ENCODE assay signal across 8 cellular contexts in the genomic region with DNA sequence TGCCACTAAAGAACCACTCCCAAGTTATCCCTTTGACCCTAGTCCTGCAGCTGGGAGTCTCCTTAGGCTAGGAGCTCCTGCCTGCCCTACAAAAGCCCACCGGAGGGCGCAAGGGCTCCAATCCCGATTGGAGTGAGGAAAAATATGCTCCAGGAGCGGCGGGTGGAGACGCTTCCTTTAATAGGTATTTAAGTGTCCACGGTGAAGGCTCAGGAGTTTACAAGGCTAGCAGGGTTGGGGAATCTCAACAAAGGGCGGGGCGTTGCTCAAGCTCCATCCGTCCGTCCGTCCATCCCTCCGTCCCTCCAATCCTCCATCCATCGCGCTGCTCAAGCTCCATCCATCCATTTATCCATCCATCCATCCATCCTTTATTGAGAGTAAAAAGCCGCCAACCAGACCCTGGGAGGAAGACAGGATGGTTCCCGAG. TPM values are rescaled to one million over a fixed set of nuclear protein-coding genes. Genes with fewer than 3 reads are reported as not detected.
DNase-seq lines count a peak whose midpoint lies in the region; ATAC-seq, FAIRE-seq and TF ChIP-seq lines count a peak whose summit lies in the region.

No MANE protein-coding gene starts in this region.

- peak; percentile 67 for FAIRE-seq in K562 (lab: Jason Lieb, UNC)

- H3K79me2 ChIP-seq in OCI-LY1 (ENCODE audit: insufficient read depth, low read length) = no peaks in the 10 kb centered on the region
- H3K79me2 ChIP-seq in K562 (ENCODE audit: control insufficient read depth, insufficient read depth, low read length) = peaks cover 9% of the 10 kb centered on the region; the same call in 2 of the 3 replicates

- TF ChIP-seq CTCF in AG09309 (IDR thresholded peaks at IDR 0.05; ENCODE audit: control insufficient read depth, insufficient read depth, low read depth, low read length, missing control alignments) = peak; percentile 82
- peak; percentile 42 for TF ChIP-seq CTCF in GM12865 (IDR thresholded peaks at IDR 0.05; ENCODE audit: insufficient read depth, low read depth, low read length, missing control alignments)
- peak; percentile 60 for TF ChIP-seq CTCF in OCI-LY1 (IDR thresholded peaks at IDR 0.05; ENCODE audit: low read length)
- TF ChIP-seq CTCF in K562 (IDR thresholded peaks at IDR 0.05 in 2 of 3, conservative IDR thresholded peaks at IDR 0.05 in 1 of 3; ENCODE audit: insufficient read depth in 2 of 3, low read depth in 1 of 3, low read length in 3 of 3) = peak; percentile 72 to 82 (median 76)

- peak overlapping the region; percentile 82 for H3K9ac ChIP-seq in OCI-LY1 (ENCODE audit: low read length)
- H3K9ac ChIP-seq in K562 (ENCODE audit: insufficient read depth in 1 of 2, low read depth in 2 of 2, low read length in 2 of 2) = peak overlapping the region; percentile 77 to 97; a peak in 3 of 4 replicates

- H3K27me3 ChIP-seq in OCI-LY1 (ENCODE audit: insufficient read depth, low read length) (no peaks in the 10 kb centered on the region), K562 (ENCODE audit: control insufficient read depth in 2 of 2, insufficient read depth in 2 of 2, low read length in 2 of 2) (no peaks in the 10 kb centered on the region), iPS DF 6.9 (ENCODE audit: control insufficient read depth, insufficient read depth, low read length) (no peaks in the 10 kb centered on the region)

- H3K27ac ChIP-seq in OCI-LY1 (ENCODE audit: low read depth, low read length, poor library complexity, severe bottlenecking) = no peak overlapping the region
- H3K27ac ChIP-seq in K562 (ENCODE audit: extremely low read depth, low read depth, low read length) = peak overlapping the region; percentile 63; the same call in 2 of the 3 replicates
- no peak overlapping the region for H3K27ac ChIP-seq in iPS DF 6.9 (ENCODE audit: low read length)

- peak overlapping the region; percentile 28 for H2AFZ ChIP-seq in OCI-LY1 (ENCODE audit: low read length)
- peak overlapping the region; percentile 95 for H2AFZ ChIP-seq in K562 (ENCODE audit: low read depth, low read length)

- H4K20me1 ChIP-seq in OCI-LY1 (ENCODE audit: insufficient read depth, low read length) = no peaks in the 10 kb centered on the region
- no peaks in the 10 kb centered on the region for H4K20me1 ChIP-seq in K562 (replicated peaks; ENCODE audit: control insufficient read depth, insufficient read depth, low read length)

- POLR2A ChIA-PET in K562 (lab: Yijun Ruan, JAX) = interaction anchor here (0.5 to 1.4 kb wide), 4 partner anchors 13 to 111 kb away, joined by 3 to 5 read pairs (median 3); no protein-coding TSS in a partner anchor

- intact Hi-C loops in K562 (cut with micrococcal nuclease) = no loop called here

- WGBS in K562 (ENCODE audit: insufficient coverage, low coverage, missing lambda C conversion rate) = 1% methylated on average over 17 of the region's 17 CpGs
- no CpG with 5 or more reads among the region's 17 CpGs for WGBS in iPS DF 6.9 (ENCODE audit: insufficient coverage, insufficient read length)

- H3K9me3 ChIP-seq in OCI-LY1 (ENCODE audit: low read length) (no peaks in the 10 kb centered on the region), K562 (replicated peaks; ENCODE audit: control insufficient read depth, insufficient read depth, low read depth, low read length) (no peaks in the 10 kb centered on the region), iPS DF 6.9 (ENCODE audit: control insufficient read depth, insufficient read depth, low read length) (no peaks in the 10 kb centered on the region)

- peak; percentile 57 to 78 for TF ChIP-seq RAD21 in K562 (CRISPR knock-in tag; conservative IDR thresholded peaks at IDR 0.05 in 1 of 2, IDR thresholded peaks at IDR 0.05 in 1 of 2)

- no peak for TF ChIP-seq EP300 in K562 (IDR thresholded peaks at IDR 0.05; ENCODE audit: low read length)

- TSS peak; percentile 95 for BruUV-seq in K562 (replicated peaks; lab: Mats Ljungman, UMichigan)

- peak; percentile 7 for DNase-seq in AG09309 (ENCODE audit: low read depth)
- peak; percentile 39 for DNase-seq in GM12865 (ENCODE audit: low read depth)
- peak; percentile 51 for DNase-seq in HK-2 (ENCODE audit: unreplicated experiment)
- peak; percentile 54 to 72 (median 71) for DNase-seq in K562 (ENCODE audit: extremely low read depth in 1 of 4, low spot score in 3 of 4)
- DNase-seq in iPS DF 6.9 (ENCODE audit: low read depth, low spot score) = no peak
- peak; percentile 30 for DNase-seq in pulmonary artery endothelial cell (ENCODE audit: low read depth, low spot score)
- DNase-seq in NCI-H187 (lab: John Stamatoyannopoulos, UW) = no peak

- H3K4me3 ChIP-seq in AG09309 (ENCODE audit: control insufficient read depth, low read depth, low read length) = peak overlapping the region; percentile 94
- peak overlapping the region; percentile 71 for H3K4me3 ChIP-seq in GM12865 (ENCODE audit: low read depth, low read length)
- H3K4me3 ChIP-seq in OCI-LY1 (ENCODE audit: low read depth, low read length, poor library complexity, severe bottlenecking) = peak overlapping the region; percentile 94
- H3K4me3 ChIP-seq in K562 = peak overlapping the region; percentile 94
- H3K4me3 ChIP-seq in iPS DF 6.9 (ENCODE audit: low read length) = peak overlapping the region; percentile 82; the same call in 1 of the 2 replicates

- H3K4me1 ChIP-seq in OCI-LY1 (ENCODE audit: insufficient read depth, low read length, severe bottlenecking) = peaks cover 22% of the 10 kb centered on the region
- peaks cover 11 to 25% of the 10 kb centered on the region in 2 experiments; a peak in 3 of 5 replicates for H3K4me1 ChIP-seq in K562 (replicated peaks in 1 of 2; ENCODE audit: control insufficient read depth in 2 of 2, insufficient read depth in 2 of 2, low read length in 2 of 2)
- no peaks in the 10 kb centered on the region for H3K4me1 ChIP-seq in iPS DF 6.9 (ENCODE audit: control insufficient read depth, insufficient read depth, low read length)

- H3K36me3 ChIP-seq in OCI-LY1 (ENCODE audit: insufficient read depth, low read length) (no peaks in the 10 kb centered on the region), K562 (ENCODE audit: control insufficient read depth, insufficient read depth, low read length) (peaks cover 17% of the 10 kb centered on the region; the same call in 2 of the 3 replicates), iPS DF 6.9 (ENCODE audit: control insufficient read depth, insufficient read depth, low read length) (no peaks in the 10 kb centered on the region)

- TF ChIP-seq POLR2A in K562 (conservative IDR thresholded peaks at IDR 0.05) = no peak

- in situ Hi-C loops in K562 (cut with MboI) = loop anchor here (10.0 to 25.0 kb wide), 2 partner anchors 291 to 312 kb away; no protein-coding TSS in a partner anchor

- H3K4me2 ChIP-seq in OCI-LY1 (ENCODE audit: low read length) = peak overlapping the region; percentile 96
- peak overlapping the region; percentile 99 for H3K4me2 ChIP-seq in K562 (ENCODE audit: insufficient read depth, low read length)

- no peaks in the 10 kb centered on the region for H3K9me2 ChIP-seq in OCI-LY1 (ENCODE audit: low read depth, low read length)

- peak; percentile 67 for ATAC-seq in K562

- CTCF ChIA-PET in K562 (lab: Yijun Ruan, JAX; ENCODE audit: low intra/inter-chr PET ratio) = interaction anchor here (1.3 kb wide), 1 partner anchor 1047 kb away, joined by 5 read pairs; no protein-coding TSS in a partner anchor

- peaks cover 4% of the 10 kb centered on the region for H3K9me1 ChIP-seq in K562 (ENCODE audit: control insufficient read depth, insufficient read depth, low read length)

- H3F3A ChIP-seq in OCI-LY1 (ENCODE audit: insufficient read depth, low read length) = no peaks in the 10 kb centered on the region

RNA-seq across cellular contexts. Expression of a gene that starts 0.6 kb away (rescaled TPM):
- 27.4 and 88.8 TPM in 2 replicates for total RNA-seq in K562 (2011; cell fraction: chromatin; rRNA removed; ENCODE audit: low replicate concordance)
- 112 and 138 TPM in 2 replicates for total RNA-seq in K562 (2011; cell fraction: nucleolus; rRNA removed)
- 66.3 and 72.9 TPM in 2 replicates for total RNA-seq in K562 (2011; cell fraction: nucleoplasm; rRNA removed)
- total RNA-seq in K562 (2014; rRNA removed) = 37.8 and 48.4 TPM in 2 replicates
- total RNA-seq in K562 (2014; rRNA removed; fragmentation: Illumina TruSeq; extraction: Trizol) = 6.2 and 9.0 TPM in 2 replicates
- total RNA-seq in K562 (2015; rRNA removed; fragmentation: Illumina TruSeq; extraction: Trizol) = 13.7 and 16.3 TPM in 2 replicates
- total RNA-seq in K562 (2021) = 64.9 and 69.8 TPM in 2 replicates
- polyA plus RNA-seq in K562 (2011; rRNA removed) = 12.3 and 20.6 TPM in 2 replicates
- polyA plus RNA-seq in K562 (2011; cell fraction: cytosol; rRNA removed) = 18.6 and 53.9 TPM in 2 replicates
- polyA plus RNA-seq in K562 (2011; cell fraction: nucleus; rRNA removed) = 31.4 and 74.3 TPM in 2 replicates
- polyA plus RNA-seq in K562 (2012) = 47.4 and 49.1 TPM in 2 replicates
- 22.2 and 38.7 TPM in 2 replicates for polyA plus RNA-seq in K562 (2014; fragmentation: Illumina TruSeq; extraction: Trizol)
- 1 to 10 TPM in 1 of 2 experiments, under 1 TPM in 1; 0.58 to 2.9 TPM for polyA plus RNA-seq in K562 (2014; fragmentation: Nextera tagmentation; extraction: Ambion mirVana)
- polyA plus RNA-seq in K562 (2014; rRNA removed) = 37.8 and 40.6 TPM in 2 replicates
- polyA minus RNA-seq in K562 (2011; rRNA and poly(A)+ RNA removed) = 13.2 and 15.6 TPM in 2 replicates
- 22.8 and 23.5 TPM in 2 replicates for polyA minus RNA-seq in K562 (2011; cell fraction: cytosol; rRNA and poly(A)+ RNA removed)
- polyA minus RNA-seq in K562 (2011; cell fraction: nucleus; rRNA and poly(A)+ RNA removed) = 7.0 and 9.0 TPM in 2 replicates
- total RNA-seq in pulmonary artery endothelial cell = 28.8 and 32.7 TPM in 2 replicates

RNA-seq across cellular contexts. Expression of a gene that starts 10.8 kb away (rescaled TPM):
- 11.1 and 32.8 TPM in 2 replicates for total RNA-seq in K562 (2011; cell fraction: chromatin; rRNA removed; ENCODE audit: low replicate concordance)
- 20.5 and 21.2 TPM in 2 replicates for total RNA-seq in K562 (2011; cell fraction: nucleolus; rRNA removed)
- 12.8 and 19.2 TPM in 2 replicates for total RNA-seq in K562 (2011; cell fraction: nucleoplasm; rRNA removed)
- 0.95 and 2.1 TPM in 2 replicates for total RNA-seq in K562 (2014; rRNA removed)
- total RNA-seq in K562 (2014; rRNA removed; fragmentation: Illumina TruSeq; extraction: Trizol) = 0.22 and 0.40 TPM in 2 replicates
- 2.0 and 2.3 TPM in 2 replicates for total RNA-seq in K562 (2015; rRNA removed; fragmentation: Illumina TruSeq; extraction: Trizol)
- 2.9 and 4.2 TPM in 2 replicates for total RNA-seq in K562 (2021)
- polyA plus RNA-seq in K562 (2011; rRNA removed) = 1.9 and 2.0 TPM in 2 replicates
- 0.86 and 2.0 TPM in 2 replicates for polyA plus RNA-seq in K562 (2011; cell fraction: cytosol; rRNA removed)
- 22.2 and 50.9 TPM in 2 replicates for polyA plus RNA-seq in K562 (2011; cell fraction: nucleus; rRNA removed)
- 2.9 and 5.7 TPM in 2 replicates for polyA plus RNA-seq in K562 (2012)
- polyA plus RNA-seq in K562 (2014; fragmentation: Illumina TruSeq; extraction: Trizol) = 1.3 and 1.7 TPM in 2 replicates
- under 1 TPM; 0.59 to 0.63 TPM for polyA plus RNA-seq in K562 (2014; fragmentation: Nextera tagmentation; extraction: Ambion mirVana)
- polyA plus RNA-seq in K562 (2014; rRNA removed) = 1.6 and 3.2 TPM in 2 replicates
- 0.24 and 0.25 TPM in 2 replicates for polyA minus RNA-seq in K562 (2011; rRNA and poly(A)+ RNA removed)
- 0.29 TPM in 1 of 2 replicates, not detected in the other for polyA minus RNA-seq in K562 (2011; cell fraction: cytosol; rRNA and poly(A)+ RNA removed)
- 2.2 and 3.0 TPM in 2 replicates for polyA minus RNA-seq in K562 (2011; cell fraction: nucleus; rRNA and poly(A)+ RNA removed)
- 0.13 and 0.18 TPM in 2 replicates for total RNA-seq in pulmonary artery endothelial cell

RNA-seq across cellular contexts. Expression of a gene that starts 23.3 kb away (rescaled TPM):
- total RNA-seq in K562 (2011; cell fraction: chromatin; rRNA removed; ENCODE audit: low replicate concordance) = 277 and 436 TPM in 2 replicates
- total RNA-seq in K562 (2011; cell fraction: nucleolus; rRNA removed) = 228 and 264 TPM in 2 replicates
- 253 and 320 TPM in 2 replicates for total RNA-seq in K562 (2011; cell fraction: nucleoplasm; rRNA removed)
- 45.5 and 67.2 TPM in 2 replicates for total RNA-seq in K562 (2014; rRNA removed)
- total RNA-seq in K562 (2014; rRNA removed; fragmentation: Illumina TruSeq; extraction: Trizol) = 45.9 and 46.9 TPM in 2 replicates
- 40.6 and 41.5 TPM in 2 replicates for total RNA-seq in K562 (2015; rRNA removed; fragmentation: Illumina TruSeq; extraction: Trizol)
- 49.2 and 54.3 TPM in 2 replicates for total RNA-seq in K562 (2021)
- polyA plus RNA-seq in K562 (2011; rRNA removed) = 100 and 106 TPM in 2 replicates
- polyA plus RNA-seq in K562 (2011; cell fraction: cytosol; rRNA removed) = 49.6 and 74.5 TPM in 2 replicates
- polyA plus RNA-seq in K562 (2011; cell fraction: nucleus; rRNA removed) = 240 and 326 TPM in 2 replicates
- polyA plus RNA-seq in K562 (2012) = 40.3 and 56.4 TPM in 2 replicates
- polyA plus RNA-seq in K562 (2014; fragmentation: Illumina TruSeq; extraction: Trizol) = 55.1 and 62.0 TPM in 2 replicates
- polyA plus RNA-seq in K562 (2014; fragmentation: Nextera tagmentation; extraction: Ambion mirVana) = 10 to 100 TPM; 15.6 to 16.1 TPM
- 73.7 and 80.9 TPM in 2 replicates for polyA plus RNA-seq in K562 (2014; rRNA removed)
- polyA minus RNA-seq in K562 (2011; rRNA and poly(A)+ RNA removed) = 54.5 TPM in 2 replicates
- 15.4 and 21.7 TPM in 2 replicates for polyA minus RNA-seq in K562 (2011; cell fraction: cytosol; rRNA and poly(A)+ RNA removed)
- 70.1 and 82.0 TPM in 2 replicates for polyA minus RNA-seq in K562 (2011; cell fraction: nucleus; rRNA and poly(A)+ RNA removed)
- 20.5 and 27.5 TPM in 2 replicates for total RNA-seq in pulmonary artery endothelial cell

RNA-seq across cellular contexts. Expression of a gene that starts 42.3 kb away (rescaled TPM):
- total RNA-seq in K562 (2011; cell fraction: chromatin; rRNA removed; ENCODE audit: low replicate concordance) = 1.8 TPM in 1 of 2 replicates, not detected in the other
- total RNA-seq in K562 (2011; cell fraction: nucleolus; rRNA removed) = 1.2 and 1.8 TPM in 2 replicates
- total RNA-seq in K562 (2011; cell fraction: nucleoplasm; rRNA removed) = 0.76 and 1.0 TPM in 2 replicates
- total RNA-seq in K562 (2014; rRNA removed) (2.8 and 4.0 TPM in 2 replicates), K562 (2014; rRNA removed; fragmentation: Illumina TruSeq; extraction: Trizol) (1.2 and 1.3 TPM in 2 replicates), K562 (2015; rRNA removed; fragmentation: Illumina TruSeq; extraction: Trizol) (3.3 and 4.0 TPM in 2 replicates), K562 (2021) (3.0 and 3.7 TPM in 2 replicates), pulmonary artery endothelial cell (0.25 TPM in 1 of 2 replicates, not detected in the other)
- polyA plus RNA-seq in K562 (2011; rRNA removed) (1.4 and 2.1 TPM in 2 replicates), K562 (2014; fragmentation: Illumina TruSeq; extraction: Trizol) (1.3 and 3.3 TPM in 2 replicates), K562 (2014; fragmentation: Nextera tagmentation; extraction: Ambion mirVana) (under 1 TPM in 1 of 2 experiments, not detected in 1; 0.27 TPM), K562 (2014; rRNA removed) (2.6 and 4.1 TPM in 2 replicates)
- polyA plus RNA-seq in K562 (2011; cell fraction: cytosol; rRNA removed) = 4.8 and 6.7 TPM in 2 replicates
- 1.9 and 2.5 TPM in 2 replicates for polyA plus RNA-seq in K562 (2011; cell fraction: nucleus; rRNA removed)
- 4.0 and 6.3 TPM in 2 replicates for polyA plus RNA-seq in K562 (2012)
- polyA minus RNA-seq in K562 (2011; rRNA and poly(A)+ RNA removed) = 0.33 and 0.60 TPM in 2 replicates
- polyA minus RNA-seq in K562 (2011; cell fraction: cytosol; rRNA and poly(A)+ RNA removed) = 3.4 TPM in 1 of 2 replicates, not detected in the other
- polyA minus RNA-seq in K562 (2011; cell fraction: nucleus; rRNA and poly(A)+ RNA removed) = 0.40 and 1.3 TPM in 2 replicates

RNA-seq across cellular contexts. Expression of a gene that starts 49.0 kb away (rescaled TPM):
- total RNA-seq in K562 (2011; cell fraction: chromatin; rRNA removed; ENCODE audit: low replicate concordance) = 11.5 and 16.7 TPM in 2 replicates
- total RNA-seq in K562 (2011; cell fraction: nucleolus; rRNA removed) = 12.7 and 13.3 TPM in 2 replicates
- total RNA-seq in K562 (2011; cell fraction: nucleoplasm; rRNA removed) = 7.5 and 12.1 TPM in 2 replicates
- total RNA-seq in K562 (2014; rRNA removed) = 13.4 and 14.4 TPM in 2 replicates
- total RNA-seq in K562 (2014; rRNA removed; fragmentation: Illumina TruSeq; extraction: Trizol) = 1.3 and 2.4 TPM in 2 replicates
- 10.1 and 11.0 TPM in 2 replicates for total RNA-seq in K562 (2015; rRNA removed; fragmentation: Illumina TruSeq; extraction: Trizol)
- total RNA-seq in K562 (2021) = 7.9 and 10.6 TPM in 2 replicates
- polyA plus RNA-seq in K562 (2011; rRNA removed) = 3.5 and 4.9 TPM in 2 replicates
- 3.5 and 6.3 TPM in 2 replicates for polyA plus RNA-seq in K562 (2011; cell fraction: cytosol; rRNA removed)
- polyA plus RNA-seq in K562 (2011; cell fraction: nucleus; rRNA removed) = 8.3 and 10.7 TPM in 2 replicates
- 9.7 and 12.6 TPM in 2 replicates for polyA plus RNA-seq in K562 (2012)
- polyA plus RNA-seq in K562 (2014; fragmentation: Illumina TruSeq; extraction: Trizol) = 1.6 and 4.5 TPM in 2 replicates
- polyA plus RNA-seq in K562 (2014; fragmentation: Nextera tagmentation; extraction: Ambion mirVana) = under 1 TPM; 0.15 to 0.20 TPM
- polyA plus RNA-seq in K562 (2014; rRNA removed) = 10.3 and 16.6 TPM in 2 replicates
- polyA minus RNA-seq in K562 (2011; rRNA and poly(A)+ RNA removed) = 2.9 and 3.5 TPM in 2 replicates
- 1.8 and 4.3 TPM in 2 replicates for polyA minus RNA-seq in K562 (2011; cell fraction: cytosol; rRNA and poly(A)+ RNA removed)
- 4.1 and 4.6 TPM in 2 replicates for polyA minus RNA-seq in K562 (2011; cell fraction: nucleus; rRNA and poly(A)+ RNA removed)
- total RNA-seq in pulmonary artery endothelial cell = 40.8 and 44.8 TPM in 2 replicates

Comparison
In these comparisons a context has a peak if more than half of its experiments do, and no peak if none do; other contexts are left out.
1. DNase-seq: peak in AG09309 (single experiment), GM12865 (single experiment), HK-2 (single experiment), K562 (4 of 4) and pulmonary artery endothelial cell (single experiment); none in iPS DF 6.9 (single experiment) and NCI-H187 (0 of 2).
2. Peak in every context shown above with its lines, with median percentiles within 50 percentile points of each other: H3K4me3 ChIP-seq and CTCF ChIP-seq.